ENCODE assay signal across 8 cellular contexts in genomic region chr14:95196268-95196667, GRCh38. TPM values are rescaled to one million over a fixed set of nuclear protein-coding genes. Genes with fewer than 3 reads are reported as not detected.
A peak's percentile ranks its signal among the peaks of the same experiment; 100 is the strongest.
DNase-seq lines count a peak whose midpoint lies in the region; ATAC-seq, FAIRE-seq and TF ChIP-seq lines count a peak whose summit lies in the region.

No MANE protein-coding gene starts in this region.

- H3K9me3 ChIP-seq in gastroesophageal sphincter (no peaks in the 10 kb centered on the region), aorta (ENCODE audit: control insufficient read depth, low read length) (no peaks in the 10 kb centered on the region)

- ATAC-seq in gastroesophageal sphincter: no peak
- ATAC-seq in HG03139 (IDR thresholded peaks at IDR 0.05; ENCODE audit: unreplicated experiment): no peak
- ATAC-seq in aorta (ENCODE audit: low FRiP score): no peak

- no peak overlapping the region for H3K27ac ChIP-seq in gastroesophageal sphincter
- H3K27ac ChIP-seq in aorta (ENCODE audit: low read depth in 1 of 2, low read length in 2 of 2): no peak overlapping the region

- TF ChIP-seq CTCF in gastroesophageal sphincter (IDR thresholded peaks at IDR 0.05): peak in 3 of 4 experiments; percentile 5 to 30 (median 27)

- H3K36me3 ChIP-seq in gastroesophageal sphincter: peaks cover 0 to 7% of the 10 kb centered on the region in 2 donors
- H3K36me3 ChIP-seq in aorta (ENCODE audit: control insufficient read depth in 1 of 2, insufficient read depth in 2 of 2, low read length in 1 of 2): no peaks in the 10 kb centered on the region

- no peak for TF ChIP-seq EP300 in gastroesophageal sphincter (IDR thresholded peaks at IDR 0.05)

- no peak for TF ChIP-seq POLR2A in gastroesophageal sphincter (IDR thresholded peaks at IDR 0.05)

- H3K4me1 ChIP-seq in gastroesophageal sphincter (no peaks in the 10 kb centered on the region), aorta (ENCODE audit: control insufficient read depth in 1 of 2, insufficient read depth in 2 of 2, low read length in 2 of 2) (no peaks in the 10 kb centered on the region)

- intact Hi-C loops in aorta (cut with DNase I): no loop called here

- H3K27me3 ChIP-seq in gastroesophageal sphincter: no peaks in the 10 kb centered on the region
- H3K27me3 ChIP-seq in aorta (ENCODE audit: control insufficient read depth in 1 of 2, insufficient read depth in 2 of 2, low read length in 1 of 2): no peaks in the 10 kb centered on the region

- H3K4me3 ChIP-seq in gastroesophageal sphincter (no peak overlapping the region), aorta (ENCODE audit: low read length in 2 of 2) (no peak overlapping the region)

- WGBS in gastroesophageal sphincter (ENCODE audit: low coverage in 1 of 2), 2 donors: 49 to 59% methylated on average over 4 to 5 of the region's 5 CpGs
- 57 to 71% methylated on average over 5 of the region's 5 CpGs for WGBS in aorta, 2 donors

- FAIRE-seq in GM18507 (lab: Jason Lieb, UNC): peak; percentile 79

- DNase-seq in 8988T: peak; percentile 42
- DNase-seq in GM18507 (ENCODE audit: extremely low spot score, insufficient read length, low read depth): peak; percentile 51
- DNase-seq in NCI-H748 treated with DMSO at 0.1 percent for 48 hours (lab: John Stamatoyannopoulos, UW): peak; percentile 21
- no peak for DNase-seq in NCI-H1048 (lab: John Stamatoyannopoulos, UW)
- DNase-seq in activated T-cell treated with anti-CD3 and anti-CD28 coated beads for 4 hours: no peak
- DNase-seq in aorta: no peak

RNA-seq across cellular contexts. Expression of gene DICER1, which starts 38.9 kb away (rescaled TPM):
- total RNA-seq in gastroesophageal sphincter (10 to 100 TPM; 57.5 to 74.9 (median 68.6) TPM), aorta (10 to 100 TPM; 60.9 to 73.6 TPM)
- polyA plus RNA-seq in aorta: 10 to 100 TPM in 1 of 2 donors, 1 to 10 TPM in 1; 6.4 to 11.3 TPM

Comparison
In these comparisons a context has a peak if more than half of its experiments do, and no peak if none do; other contexts are left out.
1. DNase-seq: peak in 8988T (single experiment), GM18507 (single experiment) and NCI-H748 treated with DMSO at 0.1 percent for 48 hours (single experiment); none in NCI-H1048 (single experiment), activated T-cell treated with anti-CD3 and anti-CD28 coated beads for 4 hours (single experiment) and aorta (0 of 2).